Comparison of ENCODE assay signal across 21 cellular contexts in the genomic region with DNA sequence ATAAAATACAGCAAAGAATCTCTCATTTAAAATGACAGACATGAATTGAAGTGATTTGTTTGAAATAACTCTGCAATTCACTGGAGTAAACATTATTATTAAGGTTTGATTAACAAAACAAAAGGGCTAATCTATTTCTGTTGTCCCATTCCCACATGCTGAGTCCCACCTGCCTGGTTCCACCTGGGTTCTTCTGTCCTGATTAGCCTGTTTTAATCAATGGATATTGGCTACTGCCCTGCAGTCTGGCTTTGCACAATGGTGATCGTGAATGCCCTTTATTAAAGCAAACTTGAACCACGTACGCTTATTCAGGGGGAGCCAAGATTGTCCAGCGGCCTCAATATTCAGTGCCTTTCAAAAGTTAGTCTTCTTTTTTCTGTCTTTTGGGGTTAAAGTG.
DNase-seq lines count a peak whose midpoint lies in the region; ATAC-seq and TF ChIP-seq lines count a peak whose summit lies in the region.
"Had no signal": no experiment of that assay in that cellular context is flagged by ENCODE, and none has a peak within 500 bp of the region (broad histone marks: within the 10 kb centered on the region; RNA-seq: fewer than 3 reads in every experiment).

No MANE protein-coding gene starts in this region.

- no peaks in the 10 kb centered on the region for H3K36me3 ChIP-seq in H7 (replicated peaks; ENCODE audit: control insufficient read depth, insufficient read depth, low read length)
- H3K36me3 ChIP-seq in OCI-LY3 (replicated peaks; ENCODE audit: low read depth, low read length), result no peaks in the 10 kb centered on the region
- H3K36me3 ChIP-seq: BLaER1, MG63, Peyer's patch had no signal

- no peak overlapping the region for H3K4me2 ChIP-seq in OCI-LY3 (ENCODE audit: low read length)
- H3K4me2 ChIP-seq: BLaER1 had no signal

- no peak overlapping the region for H3K9ac ChIP-seq in OCI-LY3 (ENCODE audit: low read length)
- H3K9ac ChIP-seq: BLaER1, GM23248 had no signal

- H3K9me3 ChIP-seq in OCI-LY3 (ENCODE audit: insufficient read depth, low read length), result peaks cover 11% of the 10 kb centered on the region; the same call in 1 of the 2 replicates
- H3K9me3 ChIP-seq: MG63, Peyer's patch had no signal

- H3K4me3 ChIP-seq in H7 (ENCODE audit: insufficient read depth, low read depth, low read length), result no peak overlapping the region
- H3K4me3 ChIP-seq in OCI-LY3 (ENCODE audit: low read length), result no peak overlapping the region
- H3K4me3 ChIP-seq: BLaER1, GM23248, MG63, Peyer's patch had no signal

- no peaks in the 10 kb centered on the region for H3K4me1 ChIP-seq in OCI-LY3 (ENCODE audit: low read length)
- H3K4me1 ChIP-seq: BLaER1, Peyer's patch had no signal

- H2AFZ ChIP-seq in OCI-LY3 (ENCODE audit: low read depth, low read length), result 0 out of 2 replicates have a peak overlapping the region, but pooled peaks have one; percentile 9
- H2AFZ ChIP-seq: GM23248 had no signal

- no peaks in the 10 kb centered on the region for H4K20me1 ChIP-seq in OCI-LY3 (ENCODE audit: insufficient read depth, low read length)
- H4K20me1 ChIP-seq: BLaER1 had no signal

- peak; percentile 46 for DNase-seq in H7
- peak; percentile 69 for DNase-seq in NCI-H1417 treated with DMSO at 0.1 percent for 48 hours (lab: John Stamatoyannopoulos, UW)
- DNase-seq in iPS-NIHi11 (ENCODE audit: low spot score), result peak; percentile 22
- DNase-seq in NCI-H2171 treated with DMSO at 0.1 percent for 48 hours (lab: John Stamatoyannopoulos, UW), result no peak
- no peak for DNase-seq in cortex of kidney (lab: John Stamatoyannopoulos, UW)
- DNase-seq in activated CD4-positive, alpha-beta T cell treated with anti-CD3 and anti-CD28 coated beads for 48 hours, result no peak
- DNase-seq: CD4-positive, CD25-positive, alpha-beta regulatory T cell; GM23248; KBM-7; MG63; NCI-H1105 treated with DMSO at 0.1 percent for 48 hours; NCI-H187; NCI-H2081 treated with DMSO at 0.1 percent for 48 hours; NCI-H446; NCI-H524 treated with DMSO at 0.1 percent for 48 hours; Peyer's patch; SHP77 treated with DMSO at 0.1 percent for 48 hours had no signal

- TF ChIP-seq CTCF in OCI-LY3 (IDR thresholded peaks at IDR 0.05; ENCODE audit: low read depth, low read length), result no peak

- no peak overlapping the region for H3K27ac ChIP-seq in OCI-LY3 (ENCODE audit: low read length)
- H3K27ac ChIP-seq: BLaER1, GM23248, Peyer's patch had no signal

- H3K27me3 ChIP-seq in H7 (ENCODE audit: control insufficient read depth, insufficient read depth, low read length) (no peaks in the 10 kb centered on the region), OCI-LY3 (ENCODE audit: low read depth, low read length) (no peaks in the 10 kb centered on the region)
- H3K27me3 ChIP-seq: BLaER1, MG63, Peyer's patch had no signal

- ATAC-seq in GM21526 (IDR thresholded peaks at IDR 0.05; ENCODE audit: low FRiP score, unreplicated experiment), result no peak
- ATAC-seq: HCT116 had no signal

- no peaks in the 10 kb centered on the region for H3K79me2 ChIP-seq in OCI-LY3 (ENCODE audit: low read length)

Comparison
In these comparisons a context has a peak if more than half of its experiments do, and no peak if none do; other contexts are left out.
1. DNase-seq: peak in H7 (single experiment), NCI-H1417 treated with DMSO at 0.1 percent for 48 hours (single experiment) and iPS-NIHi11 (single experiment); none in NCI-H2171 treated with DMSO at 0.1 percent for 48 hours (single experiment), cortex of kidney (single experiment) and activated CD4-positive, alpha-beta T cell treated with anti-CD3 and anti-CD28 coated beads for 48 hours (single experiment).